In genomic region chr11:65720237-65720934, GRCh38 we compare ENCODE assay signal across 8 cellular contexts. TPM values are rescaled to one million over a fixed set of nuclear protein-coding genes. Genes with fewer than 3 reads are reported as not detected.
DNase-seq lines count a peak whose midpoint lies in the region; ATAC-seq lines count a peak whose summit lies in the region.

RNASEH2C (minus strand) TSS chr11:65720798; CDS start chr11:65720758, 40 bp downstream.

- DNase-seq in AML-193 (lab: John Stamatoyannopoulos, UW) (peak; percentile 72 to 75), NCI-H510A treated with DMSO at 0.1 percent for 48 hours (lab: John Stamatoyannopoulos, UW) (peak; percentile 67), dedifferentiated amniotic fluid mesenchymal stem cell (ENCODE audit: extremely low spot score) (peak; percentile 83), left lobe of liver (ENCODE audit: low spot score) (peak; percentile 88)
- DNase-seq in activated CD4-positive, alpha-beta T cell treated with anti-CD3 and anti-CD28 coated beads, Interleukin-2, amount 10 ng/mL, durations not matched to agents 7 days and 5 days = peak; percentile 83
- DNase-seq in stimulated activated CD4-positive, alpha-beta T cell treated with anti-CD3 and anti-CD28 coated beads, Interleukin-2, amount 100 ng/mL, for 24 hours = peak; percentile 79 to 86

- H3K36me3 Mint-ChIP-seq in activated CD4-positive, alpha-beta T cell treated with anti-CD3 and anti-CD28 coated beads, Interleukin-2, amount 10 ng/mL, durations not matched to agents 7 days and 5 days (ENCODE audit: low read depth) = peaks cover 40% of the 10 kb centered on the region

- H3K27ac Mint-ChIP-seq in activated CD4-positive, alpha-beta T cell treated with anti-CD3 and anti-CD28 coated beads, Interleukin-2, amount 10 ng/mL, durations not matched to agents 7 days and 5 days = peak within 1 kb of the TSS; percentile 83

- peaks cover 2% of the 10 kb centered on the region for H3K27me3 Mint-ChIP-seq in activated CD4-positive, alpha-beta T cell treated with anti-CD3 and anti-CD28 coated beads, Interleukin-2, amount 10 ng/mL, durations not matched to agents 7 days and 5 days

- CTCF ChIA-PET in activated CD4-positive, alpha-beta T cell treated with anti-CD3 and anti-CD28 coated beads, Interleukin-2, amount 10 ng/mL, durations not matched to agents 7 days and 5 days (lab: Charles Lee) = interaction anchor here (0.6 to 5.5 kb wide), 9 partner anchors 8 to 164 kb away, joined by 3 to 36 read pairs (median 3); partner anchors contain the start of genes AP5B1 and KAT5

- POLR2A ChIA-PET in activated CD4-positive, alpha-beta T cell treated with anti-CD3 and anti-CD28 coated beads, Interleukin-2, amount 10 ng/mL, durations not matched to agents 7 days and 5 days (lab: Charles Lee) = interaction anchor here (1.0 kb wide), 3 partner anchors 8 to 173 kb away, joined by 3 to 7 read pairs (median 5); partner anchors contain the start of gene KAT5

- H3K4me1 Mint-ChIP-seq in activated CD4-positive, alpha-beta T cell treated with anti-CD3 and anti-CD28 coated beads, Interleukin-2, amount 10 ng/mL, durations not matched to agents 7 days and 5 days = peaks cover 39% of the 10 kb centered on the region

- ATAC-seq in GM19043 (IDR thresholded peaks at IDR 0.05; ENCODE audit: low read depth, unreplicated experiment) = peak; percentile 69
- ATAC-seq in HG03354 (IDR thresholded peaks at IDR 0.05; ENCODE audit: poor library complexity, severe bottlenecking, unreplicated experiment) = peak; percentile 77
- peak; percentile 94 for ATAC-seq in left lobe of liver

- H3K9me3 Mint-ChIP-seq in activated CD4-positive, alpha-beta T cell treated with anti-CD3 and anti-CD28 coated beads, Interleukin-2, amount 10 ng/mL, durations not matched to agents 7 days and 5 days = no peaks in the 10 kb centered on the region

- peak within 1 kb of the TSS; percentile 89 for H3K4me3 Mint-ChIP-seq in activated CD4-positive, alpha-beta T cell treated with anti-CD3 and anti-CD28 coated beads, Interleukin-2, amount 10 ng/mL, durations not matched to agents 7 days and 5 days

RNA-seq across cellular contexts. Expression of gene RNASEH2C, which starts in this region (rescaled TPM):
- total RNA-seq in activated CD4-positive, alpha-beta T cell treated with anti-CD3 and anti-CD28 coated beads, Interleukin-2, amount 10 ng/mL, durations not matched to agents 7 days and 5 days = 10 to 100 TPM; 74.9 to 86.3 TPM
- total RNA-seq in left lobe of liver = 24.2 TPM

Comparison
In these comparisons a context has a peak if more than half of its experiments do, and no peak if none do; other contexts are left out.
1. Peak in every context shown above with its lines: DNase-seq and ATAC-seq.